Comparison of ENCODE assay signal across 8 cellular contexts in genomic region chrX:24149346-24150050, GRCh38. TPM values are rescaled to one million over a fixed set of nuclear protein-coding genes. Genes with fewer than 3 reads are reported as not detected.
DNase-seq lines count a peak whose midpoint lies in the region; ATAC-seq and TF ChIP-seq lines count a peak whose summit lies in the region.

Gene ZFX (plus strand): TSS chrX:24149729. CDS start chrX:24172743, 23,014 bp downstream.

- intact Hi-C loops in cardiac septum (cut with DNase I) = loop anchor here (1.0 kb wide), 1 partner anchor 95 kb away; the partner anchor contains the start of gene EIF2S3
- intact Hi-C loops in posterior vena cava (cut with DNase I) = loop anchor here in 1 of 2 donors (5.0 kb wide), 1 partner anchor 143 kb away; no protein-coding TSS in a partner anchor

- peak within 1 kb of the TSS; percentile 97 for H3K9ac ChIP-seq in SK-N-MC (ENCODE audit: insufficient read length)

- peak within 1 kb of the TSS; percentile 98 for H3K27ac ChIP-seq in SK-N-MC

- DNase-seq in BE2C (peak; percentile 72), SK-N-MC (ENCODE audit: low read depth, low spot score) (no peak), cardiac septum (ENCODE audit: low spot score) (peak; percentile 91), posterior vena cava (ENCODE audit: low spot score) (peak; percentile 93), ureter (ENCODE audit: low spot score) (peak; percentile 80)
- peak; percentile 59 for DNase-seq in activated naive CD8-positive, alpha-beta T cell treated with anti-CD3 and anti-CD28 coated beads for 36 hours

- peaks cover 39% of the 10 kb centered on the region for H3K4me1 Mint-ChIP-seq in activated naive CD8-positive, alpha-beta T cell treated with anti-CD3 and anti-CD28 coated beads for 36 hours

- no peaks in the 10 kb centered on the region for H3K27me3 ChIP-seq in BE2C

- H3K4me3 ChIP-seq in BE2C (ENCODE audit: low read depth, low read length) (peak within 1 kb of the TSS; percentile 80), SK-N-MC (peak within 1 kb of the TSS; percentile 89)

- no peaks in the 10 kb centered on the region for H3K9me3 Mint-ChIP-seq in activated naive CD8-positive, alpha-beta T cell treated with anti-CD3 and anti-CD28 coated beads for 36 hours

- no peaks in the 10 kb centered on the region for H3K27me3 Mint-ChIP-seq in activated naive CD8-positive, alpha-beta T cell treated with anti-CD3 and anti-CD28 coated beads for 36 hours

- H3K4me3 Mint-ChIP-seq in activated naive CD8-positive, alpha-beta T cell treated with anti-CD3 and anti-CD28 coated beads for 36 hours = peak within 1 kb of the TSS; percentile 93

- ATAC-seq in GM19043 (IDR thresholded peaks at IDR 0.05; ENCODE audit: low read depth, unreplicated experiment) (peak; percentile 37), HG03280 (IDR thresholded peaks at IDR 0.05; ENCODE audit: unreplicated experiment) (peak; percentile 35)

- H3K9me3 ChIP-seq in BE2C (no peaks in the 10 kb centered on the region), SK-N-MC (ENCODE audit: low read depth, low read length) (no peaks in the 10 kb centered on the region)

- no peak for TF ChIP-seq CTCF in BE2C (IDR thresholded peaks at IDR 0.05; ENCODE audit: low read depth, low read length)

- H3K4me1 ChIP-seq in BE2C = no peaks in the 10 kb centered on the region

- H3K36me3 Mint-ChIP-seq in activated naive CD8-positive, alpha-beta T cell treated with anti-CD3 and anti-CD28 coated beads for 36 hours = peaks cover 24% of the 10 kb centered on the region

- H3K27ac Mint-ChIP-seq in activated naive CD8-positive, alpha-beta T cell treated with anti-CD3 and anti-CD28 coated beads for 36 hours = peak within 1 kb of the TSS; percentile 91

- no peaks in the 10 kb centered on the region for H3K36me3 ChIP-seq in BE2C
- H3K36me3 ChIP-seq in SK-N-MC (ENCODE audit: insufficient read depth, low read length) = peaks cover 22% of the 10 kb centered on the region

RNA-seq across cellular contexts. Expression of gene ZFX, which starts in this region (rescaled TPM):
- polyA plus RNA-seq in BE2C (2012; ENCODE audit: insufficient read depth, insufficient read length, low read depth) = 7.8 TPM
- total RNA-seq in activated naive CD8-positive, alpha-beta T cell treated with anti-CD3 and anti-CD28 coated beads for 36 hours = 10 to 100 TPM; 35.0 to 37.2 TPM
- total RNA-seq in cardiac septum (57.2 TPM), posterior vena cava (10 to 100 TPM; 67.6 to 69.9 TPM), ureter (75.0 TPM)
